Comparison of ENCODE assay signal across 8 cellular contexts in the genomic region with DNA sequence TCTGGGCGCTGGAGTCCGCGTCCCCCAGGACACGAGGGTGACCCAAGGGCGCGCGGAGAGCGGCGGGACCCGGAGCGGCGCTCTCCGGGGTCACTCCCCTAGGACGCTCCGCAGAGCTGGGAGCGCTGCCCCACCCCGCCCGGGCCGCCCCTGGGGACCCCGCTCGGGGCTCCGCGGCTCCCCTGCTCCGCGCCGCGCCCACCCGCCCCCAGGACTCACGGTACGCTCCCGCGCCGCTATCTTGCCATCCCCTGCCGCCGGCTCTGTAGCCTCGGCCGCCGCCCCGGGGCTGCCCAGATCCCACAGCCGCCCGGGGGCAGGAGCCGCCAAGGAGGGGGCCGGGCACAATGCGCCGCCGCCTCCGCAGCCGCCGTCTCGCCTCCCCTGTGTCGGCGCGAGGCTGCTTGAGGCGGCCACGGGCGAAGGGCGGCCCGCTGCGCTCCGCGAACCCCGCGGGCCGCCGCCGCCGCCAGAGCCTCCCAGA. TPM values are rescaled to one million over a fixed set of nuclear protein-coding genes. Genes with fewer than 3 reads are reported as not detected.
DNase-seq lines count a peak whose midpoint lies in the region; ATAC-seq, FAIRE-seq and TF ChIP-seq lines count a peak whose summit lies in the region.

No MANE protein-coding gene starts in this region.

- no peak for FAIRE-seq in endothelial cell of umbilical vein (lab: Jason Lieb, UNC)

- POLR2A ChIA-PET in activated CD4-positive, alpha-beta T cell treated with anti-CD3 and anti-CD28 coated beads, Interleukin-2, amount 10 ng/mL, durations not matched to agents 7 days and 5 days (lab: Charles Lee): no interaction called here
- POLR2A ChIA-PET in endothelial cell of umbilical vein (lab: Charles Lee): no interaction called here

- no peaks in the 10 kb centered on the region for H3K9me3 Mint-ChIP-seq in activated CD4-positive, alpha-beta T cell treated with anti-CD3 and anti-CD28 coated beads, Interleukin-2, amount 10 ng/mL, durations not matched to agents 7 days and 5 days

- H3K27ac ChIP-seq in endothelial cell of umbilical vein (ENCODE audit: insufficient read depth, low read depth, low read length): no peak overlapping the region

- H3K9me1 ChIP-seq in endothelial cell of umbilical vein (replicated peaks; ENCODE audit: control insufficient read depth, extremely low read depth, insufficient read depth, low read length): no peaks in the 10 kb centered on the region

- TF ChIP-seq CTCF in endothelial cell of umbilical vein (IDR thresholded peaks at IDR 0.05; ENCODE audit: extremely low read depth in 1 of 2, insufficient read depth in 1 of 2, low read depth in 1 of 2, low read length in 2 of 2): no peak

- CTCF ChIA-PET in activated CD4-positive, alpha-beta T cell treated with anti-CD3 and anti-CD28 coated beads, Interleukin-2, amount 10 ng/mL, durations not matched to agents 7 days and 5 days (lab: Charles Lee): no interaction called here
- CTCF ChIA-PET in endothelial cell of umbilical vein (lab: Charles Lee): interaction anchor here (1.5 to 6.7 kb wide), 4 partner anchors 43 to 254 kb away, joined by 6 to 177 read pairs (median 12); no protein-coding TSS in a partner anchor

- H3K36me3 Mint-ChIP-seq in activated CD4-positive, alpha-beta T cell treated with anti-CD3 and anti-CD28 coated beads, Interleukin-2, amount 10 ng/mL, durations not matched to agents 7 days and 5 days (ENCODE audit: low read depth): no peaks in the 10 kb centered on the region

- ATAC-seq in HG02798 (IDR thresholded peaks at IDR 0.05; ENCODE audit: poor library complexity, unreplicated experiment) (no peak), GM18868 (IDR thresholded peaks at IDR 0.05; ENCODE audit: unreplicated experiment) (no peak)

- H3K27ac Mint-ChIP-seq in activated CD4-positive, alpha-beta T cell treated with anti-CD3 and anti-CD28 coated beads, Interleukin-2, amount 10 ng/mL, durations not matched to agents 7 days and 5 days: no peak overlapping the region

- H2AFZ ChIP-seq in endothelial cell of umbilical vein (ENCODE audit: low read depth, low read length): peak overlapping the region; percentile 36
- no peak overlapping the region for H2AFZ ChIP-seq in neuron (ENCODE audit: low read depth, low read length)

- H3K36me3 ChIP-seq in endothelial cell of umbilical vein (ENCODE audit: control insufficient read depth in 2 of 2, extremely low read depth in 1 of 2, insufficient read depth in 2 of 2, low read length in 2 of 2) (no peaks in the 10 kb centered on the region), neuron (ENCODE audit: insufficient read depth, low read length) (no peaks in the 10 kb centered on the region)

- peak; percentile 19 for DNase-seq in activated CD4-positive, alpha-beta T cell treated with anti-CD3 and anti-CD28 coated beads for 48 hours
- DNase-seq in activated CD4-positive, alpha-beta T cell treated with anti-CD3 and anti-CD28 coated beads, Interleukin-2, amount 10 ng/mL, durations not matched to agents 7 days and 5 days: no peak
- peak; percentile 10 for DNase-seq in SK-MEL-5 (ENCODE audit: low read depth, low spot score)
- DNase-seq in endothelial cell of umbilical vein (ENCODE audit: low read depth, low spot score): no peak
- no peak for DNase-seq in G401 (ENCODE audit: low spot score)

- TF ChIP-seq POLR2A in endothelial cell of umbilical vein (IDR thresholded peaks at IDR 0.05; ENCODE audit: low read depth, low read length): peak; percentile 44

- peaks cover 16% of the 10 kb centered on the region for H3K4me1 Mint-ChIP-seq in activated CD4-positive, alpha-beta T cell treated with anti-CD3 and anti-CD28 coated beads, Interleukin-2, amount 10 ng/mL, durations not matched to agents 7 days and 5 days

- no peaks in the 10 kb centered on the region for H3K9me3 ChIP-seq in endothelial cell of umbilical vein (replicated peaks; ENCODE audit: control insufficient read depth, insufficient read depth, low read length)
- H3K9me3 ChIP-seq in neuron (ENCODE audit: low read length): no peaks in the 10 kb centered on the region

- peaks cover 2% of the 10 kb centered on the region for H4K20me1 ChIP-seq in endothelial cell of umbilical vein (replicated peaks; ENCODE audit: control insufficient read depth, extremely low read depth, insufficient read depth, low read length)

- H3K27me3 ChIP-seq in endothelial cell of umbilical vein (ENCODE audit: control insufficient read depth in 2 of 2, insufficient read depth in 2 of 2, low read length in 2 of 2): no peaks in the 10 kb centered on the region
- no peaks in the 10 kb centered on the region for H3K27me3 ChIP-seq in neuron (ENCODE audit: insufficient read depth, low read length)

- no peaks in the 10 kb centered on the region for H3K79me2 ChIP-seq in endothelial cell of umbilical vein (ENCODE audit: control insufficient read depth, insufficient read depth, low read length)

- H3K4me1 ChIP-seq in endothelial cell of umbilical vein (ENCODE audit: control insufficient read depth, extremely low read depth, insufficient read depth, low read length) (peaks cover 22% of the 10 kb centered on the region), neuron (ENCODE audit: insufficient read depth, low read length) (peaks cover 34% of the 10 kb centered on the region)

- dilution Hi-C loops in endothelial cell of umbilical vein (cut with MboI; ENCODE audit: extremely low pct_ligation_motif_present, low sequenced_read_pairs): no loop called here

- peak overlapping the region; percentile 63 to 86 (median 82) for H3K4me3 ChIP-seq in endothelial cell of umbilical vein (replicated peaks in 1 of 3; ENCODE audit: insufficient read depth in 1 of 3, low read depth in 1 of 3, low read length in 3 of 3)
- H3K4me3 ChIP-seq in neuron (ENCODE audit: low read length): peak overlapping the region; percentile 67

- in situ Hi-C loops in SK-MEL-5 (cut with HindIII; ENCODE audit: low pct_unique_long_range_greater_than_20kb, low sequenced_read_pairs) (no loop called here), G401 (cut with HindIII; ENCODE audit: low sequenced_read_pairs) (no loop called here)

- intact Hi-C loops in endothelial cell of umbilical vein (cut with micrococcal nuclease): loop anchor here (1.0 to 10.0 kb wide), 4 partner anchors 89 to 369 kb away; no protein-coding TSS in a partner anchor

- H3K4me3 Mint-ChIP-seq in activated CD4-positive, alpha-beta T cell treated with anti-CD3 and anti-CD28 coated beads, Interleukin-2, amount 10 ng/mL, durations not matched to agents 7 days and 5 days: no peak overlapping the region

- peak overlapping the region; percentile 71 for H3K9ac ChIP-seq in endothelial cell of umbilical vein (replicated peaks; ENCODE audit: extremely low read depth, insufficient read depth, low read length)

- no TSS peak for BruUV-seq in endothelial cell of umbilical vein (replicated peaks; lab: Mats Ljungman, UMichigan)

- H3K27me3 Mint-ChIP-seq in activated CD4-positive, alpha-beta T cell treated with anti-CD3 and anti-CD28 coated beads, Interleukin-2, amount 10 ng/mL, durations not matched to agents 7 days and 5 days: peaks cover 77% of the 10 kb centered on the region

- peak overlapping the region; percentile 92 for H3K4me2 ChIP-seq in endothelial cell of umbilical vein (ENCODE audit: insufficient read depth, low read length)

TF ChIP-seq in endothelial cell of umbilical vein, 7 proteins besides CTCF, POLR2A, EP300 and RAD21:
- TF ChIP-seq EZH2 (IDR thresholded peaks at IDR 0.05; ENCODE audit: borderline replicate concordance, low read depth, low read length, severe bottlenecking) (no peak), MYC (IDR thresholded peaks at IDR 0.05; ENCODE audit: low read depth, low read length) (no peak), GATA2 (IDR thresholded peaks at IDR 0.05; ENCODE audit: insufficient read depth, insufficient read length, low read depth, low read length) (no peak), POLR2AphosphoS5 (IDR thresholded peaks at IDR 0.05; ENCODE audit: insufficient read depth, low read depth, low read length) (no peak)
- TF ChIP-seq, protein P1, sequence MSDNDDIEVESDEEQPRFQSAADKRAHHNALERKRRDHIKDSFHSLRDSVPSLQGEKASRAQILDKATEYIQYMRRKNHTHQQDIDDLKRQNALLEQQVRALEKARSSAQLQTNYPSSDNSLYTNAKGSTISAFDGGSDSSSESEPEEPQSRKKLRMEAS (IDR thresholded peaks at IDR 0.05; ENCODE audit: insufficient read depth, insufficient read length): no peak

RNA-seq across cellular contexts. Expression of a gene that starts 0.3 kb away (rescaled TPM):
- under 1 TPM in 1 of 2 experiments, not detected in 1; 0.12 TPM for total RNA-seq in activated CD4-positive, alpha-beta T cell treated with anti-CD3 and anti-CD28 coated beads, Interleukin-2, amount 10 ng/mL, durations not matched to agents 7 days and 5 days
- total RNA-seq in SK-MEL-5 (2014; rRNA removed; shearing (Covaris generic)): 7.1 and 7.5 TPM in 2 replicates
- 3.0 and 4.6 TPM in 2 replicates for polyA plus RNA-seq in SK-MEL-5 (2015; cell fraction: cytosol; rRNA removed)
- 6.1 and 6.3 TPM in 2 replicates for polyA plus RNA-seq in SK-MEL-5 (2015; cell fraction: nucleus; rRNA removed)
- total RNA-seq in endothelial cell of umbilical vein: 34.9 and 36.4 TPM in 2 replicates
- polyA plus RNA-seq in endothelial cell of umbilical vein: 3.6 and 4.1 TPM in 2 replicates
- polyA plus RNA-seq in endothelial cell of umbilical vein (2011; cell fraction: cytosol; rRNA removed): 2.8 and 3.2 TPM in 2 replicates
- polyA plus RNA-seq in endothelial cell of umbilical vein (2011; cell fraction: nucleus; rRNA removed): 12.1 and 14.6 TPM in 2 replicates
- polyA plus RNA-seq in endothelial cell of umbilical vein (2012): 2.2 and 4.5 TPM in 2 replicates
- polyA minus RNA-seq in endothelial cell of umbilical vein: 27.2 and 27.5 TPM in 2 replicates
- 54.1 TPM for polyA minus RNA-seq in endothelial cell of umbilical vein (2011; cell fraction: cytosol; rRNA and poly(A)+ RNA removed)
- polyA minus RNA-seq in endothelial cell of umbilical vein (2011; cell fraction: nucleus; rRNA and poly(A)+ RNA removed): 26.8 and 34.6 TPM in 2 replicates
- 0.12 and 0.98 TPM in 2 replicates for total RNA-seq in G401 (2014; rRNA removed; shearing (Covaris generic))

Comparison
In these comparisons a context has a peak if more than half of its experiments do, and no peak if none do; other contexts are left out.
1. DNase-seq: peak in activated CD4-positive, alpha-beta T cell treated with anti-CD3 and anti-CD28 coated beads for 48 hours (single experiment) and SK-MEL-5 (single experiment); none in activated CD4-positive, alpha-beta T cell treated with anti-CD3 and anti-CD28 coated beads, Interleukin-2, amount 10 ng/mL, durations not matched to agents 7 days and 5 days (single experiment), endothelial cell of umbilical vein (single experiment) and G401 (single experiment).